Comparison of ENCODE assay signal across 9 cellular contexts in genomic region chr22:21868651-21869050, GRCh38. TPM values are rescaled to one million over a fixed set of nuclear protein-coding genes. Genes with fewer than 3 reads are reported as not detected.
DNase-seq lines count a peak whose midpoint lies in the region; ATAC-seq, FAIRE-seq and TF ChIP-seq lines count a peak whose summit lies in the region.
"Had no signal": no experiment of that assay in that cellular context is flagged by ENCODE, and none has a peak within 500 bp of the region (broad histone marks: within the 10 kb centered on the region; RNA-seq: fewer than 3 reads in every experiment).

No MANE protein-coding gene starts in this region.

- peak overlapping the region; percentile 89 for H3K27ac Mint-ChIP-seq in activated T-cell treated with anti-CD3 and anti-CD28 coated beads, Interleukin-2, amount 50 U/mL, for 72 hours
- H3K27ac Mint-ChIP-seq in T-helper 2 cell treated with Interferon-gamma antibody and Interleukin-4, amounts not matched to agents 5 μg/mL and 100 μg/mL, for 36 hours, result no peak overlapping the region

- H3K4me1 ChIP-seq in hepatocyte (ENCODE audit: insufficient read depth), result peaks cover 19% of the 10 kb centered on the region
- peaks cover 26% of the 10 kb centered on the region for H3K4me1 ChIP-seq in testis

- peak overlapping the region; percentile 91 for H3K4me2 ChIP-seq in hepatocyte

- 97% methylated on average over 7 of the region's 7 CpGs for WGBS in hepatocyte (ENCODE audit: low lambda C conversion rate, missing lambda C conversion rate)
- 61 to 72% methylated on average over 7 of the region's 7 CpGs for WGBS in testis, 2 donors

- DNase-seq in activated T-cell treated with anti-CD3 and anti-CD28 coated beads, Interleukin-2, amount 50 U/mL, for 72 hours, result no peak
- no peak for DNase-seq in activated T-cell treated with anti-CD3 and anti-CD28 coated beads, Interleukin-2, amount 50 U/mL, for 48 hours
- no peak for DNase-seq in T-helper 2 cell treated with Interferon-gamma antibody and Interleukin-4, amounts not matched to agents 5 μg/mL and 100 μg/mL, for 36 hours (ENCODE audit: low spot score)
- no peak for DNase-seq in hepatocyte (ENCODE audit: low spot score)
- no peak for DNase-seq in testis
- no peak for DNase-seq in DMS79 (lab: John Stamatoyannopoulos, UW)
- DNase-seq in urothelium cell line (ENCODE audit: low spot score), result no peak
- DNase-seq in left ventricle myocardium superior, result no peak
- DNase-seq: NCI-H1436 had no signal

- no peak for TF ChIP-seq POLR2A in testis (IDR thresholded peaks at IDR 0.05)

- no peak for FAIRE-seq in urothelium cell line (lab: Jason Lieb, UNC)

- H3K9me3 ChIP-seq in hepatocyte (ENCODE audit: low read depth) (no peaks in the 10 kb centered on the region), testis (no peaks in the 10 kb centered on the region)

- H3K9me2 ChIP-seq in hepatocyte (replicated peaks; ENCODE audit: insufficient read depth), result no peaks in the 10 kb centered on the region

- no peak for TF ChIP-seq CTCF in hepatocyte (IDR thresholded peaks at IDR 0.05; ENCODE audit: poor library complexity)
- TF ChIP-seq CTCF in testis (IDR thresholded peaks at IDR 0.05), result no peak

- no peak overlapping the region for H2AFZ ChIP-seq in hepatocyte

- H3K4me3 Mint-ChIP-seq in activated T-cell treated with anti-CD3 and anti-CD28 coated beads, Interleukin-2, amount 50 U/mL, for 72 hours, result peak overlapping the region; percentile 67 to 78
- H3K4me3 Mint-ChIP-seq in T-helper 2 cell treated with Interferon-gamma antibody and Interleukin-4, amounts not matched to agents 5 μg/mL and 100 μg/mL, for 36 hours, result peak overlapping the region; percentile 72

- H3K36me3 Mint-ChIP-seq in activated T-cell treated with anti-CD3 and anti-CD28 coated beads, Interleukin-2, amount 50 U/mL, for 72 hours (ENCODE audit: insufficient read depth in 2 of 2), result peaks cover 4 to 13% of the 10 kb centered on the region in 2 donors
- H3K36me3 Mint-ChIP-seq in T-helper 2 cell treated with Interferon-gamma antibody and Interleukin-4, amounts not matched to agents 5 μg/mL and 100 μg/mL, for 36 hours (ENCODE audit: low read depth), result peaks cover 20% of the 10 kb centered on the region

- H3K27ac ChIP-seq in hepatocyte (peak overlapping the region; percentile 92), testis (peak overlapping the region in 1 of 2 donors; percentile 93)

- intact Hi-C loops in testis (cut with DNase I; ENCODE audit: low total_unique reads), result no loop called here
- intact Hi-C loops in left ventricle myocardium superior (cut with micrococcal nuclease), result no loop called here

- H3K79me2 ChIP-seq in hepatocyte, result peaks cover 40% of the 10 kb centered on the region

- H3K27me3 Mint-ChIP-seq in activated T-cell treated with anti-CD3 and anti-CD28 coated beads, Interleukin-2, amount 50 U/mL, for 72 hours (ENCODE audit: low read depth), result no peaks in the 10 kb centered on the region
- H3K27me3 Mint-ChIP-seq in T-helper 2 cell treated with Interferon-gamma antibody and Interleukin-4, amounts not matched to agents 5 μg/mL and 100 μg/mL, for 36 hours (ENCODE audit: low read depth), result peaks cover 3% of the 10 kb centered on the region

- H3K4me3 ChIP-seq in hepatocyte, result no peak overlapping the region
- peak overlapping the region; percentile 80 to 93 for H3K4me3 ChIP-seq in testis

- H3K27me3 ChIP-seq in hepatocyte (no peaks in the 10 kb centered on the region), testis (no peaks in the 10 kb centered on the region)

- no peak for ATAC-seq in activated T-cell treated with anti-CD3 and anti-CD28 coated beads, Interleukin-2, amount 50 U/mL, for 72 hours (replicated peaks in 1 of 2)
- no peak for ATAC-seq in left ventricle myocardium superior

- peaks cover 32% of the 10 kb centered on the region for H4K20me1 ChIP-seq in hepatocyte (ENCODE audit: insufficient read depth, poor library complexity, severe bottlenecking)

- peaks cover 0 to 2% of the 10 kb centered on the region in 2 donors for H3K9me3 Mint-ChIP-seq in activated T-cell treated with anti-CD3 and anti-CD28 coated beads, Interleukin-2, amount 50 U/mL, for 72 hours
- H3K9me3 Mint-ChIP-seq in T-helper 2 cell treated with Interferon-gamma antibody and Interleukin-4, amounts not matched to agents 5 μg/mL and 100 μg/mL, for 36 hours, result peaks cover 3% of the 10 kb centered on the region

- H3K36me3 ChIP-seq in hepatocyte (replicated peaks; ENCODE audit: insufficient read depth, low read depth) (no peaks in the 10 kb centered on the region), testis (ENCODE audit: low read depth, missing control alignments) (no peaks in the 10 kb centered on the region)

- H3K4me1 Mint-ChIP-seq in activated T-cell treated with anti-CD3 and anti-CD28 coated beads, Interleukin-2, amount 50 U/mL, for 72 hours (ENCODE audit: low read depth), result peaks cover 46% of the 10 kb centered on the region
- H3K4me1 Mint-ChIP-seq in T-helper 2 cell treated with Interferon-gamma antibody and Interleukin-4, amounts not matched to agents 5 μg/mL and 100 μg/mL, for 36 hours (ENCODE audit: low read depth), result peaks cover 33% of the 10 kb centered on the region

RNA-seq across cellular contexts. Expression of gene MAPK1, which starts 1.2 kb away (rescaled TPM):
- total RNA-seq in activated T-cell treated with anti-CD3 and anti-CD28 coated beads, Interleukin-2, amount 50 U/mL, for 72 hours, result 100 to 1,000 TPM; 107 to 154 TPM
- total RNA-seq in hepatocyte (52.2 and 53.4 TPM in 2 replicates), testis (100 to 1,000 TPM in 1 of 2 donors, 10 to 100 TPM in 1; 90.2 to 121 TPM), left ventricle myocardium superior (80.5 TPM)
- polyA plus RNA-seq in hepatocyte (66.1 and 74.5 TPM in 2 replicates), testis (ENCODE audit: insufficient read depth, low read depth, low replicate concordance) (143 TPM)
